In genomic region chr11:12707500-12707880, GRCh38 we compare ENCODE assay signal across 1 cellular context.
TF ChIP-seq lines count a peak whose summit lies in the region.

No MANE protein-coding gene starts in this region.

TF ChIP-seq in GM23338, 12 proteins besides CTCF, POLR2A, EP300 and RAD21:
- TF ChIP-seq, protein P1, sequence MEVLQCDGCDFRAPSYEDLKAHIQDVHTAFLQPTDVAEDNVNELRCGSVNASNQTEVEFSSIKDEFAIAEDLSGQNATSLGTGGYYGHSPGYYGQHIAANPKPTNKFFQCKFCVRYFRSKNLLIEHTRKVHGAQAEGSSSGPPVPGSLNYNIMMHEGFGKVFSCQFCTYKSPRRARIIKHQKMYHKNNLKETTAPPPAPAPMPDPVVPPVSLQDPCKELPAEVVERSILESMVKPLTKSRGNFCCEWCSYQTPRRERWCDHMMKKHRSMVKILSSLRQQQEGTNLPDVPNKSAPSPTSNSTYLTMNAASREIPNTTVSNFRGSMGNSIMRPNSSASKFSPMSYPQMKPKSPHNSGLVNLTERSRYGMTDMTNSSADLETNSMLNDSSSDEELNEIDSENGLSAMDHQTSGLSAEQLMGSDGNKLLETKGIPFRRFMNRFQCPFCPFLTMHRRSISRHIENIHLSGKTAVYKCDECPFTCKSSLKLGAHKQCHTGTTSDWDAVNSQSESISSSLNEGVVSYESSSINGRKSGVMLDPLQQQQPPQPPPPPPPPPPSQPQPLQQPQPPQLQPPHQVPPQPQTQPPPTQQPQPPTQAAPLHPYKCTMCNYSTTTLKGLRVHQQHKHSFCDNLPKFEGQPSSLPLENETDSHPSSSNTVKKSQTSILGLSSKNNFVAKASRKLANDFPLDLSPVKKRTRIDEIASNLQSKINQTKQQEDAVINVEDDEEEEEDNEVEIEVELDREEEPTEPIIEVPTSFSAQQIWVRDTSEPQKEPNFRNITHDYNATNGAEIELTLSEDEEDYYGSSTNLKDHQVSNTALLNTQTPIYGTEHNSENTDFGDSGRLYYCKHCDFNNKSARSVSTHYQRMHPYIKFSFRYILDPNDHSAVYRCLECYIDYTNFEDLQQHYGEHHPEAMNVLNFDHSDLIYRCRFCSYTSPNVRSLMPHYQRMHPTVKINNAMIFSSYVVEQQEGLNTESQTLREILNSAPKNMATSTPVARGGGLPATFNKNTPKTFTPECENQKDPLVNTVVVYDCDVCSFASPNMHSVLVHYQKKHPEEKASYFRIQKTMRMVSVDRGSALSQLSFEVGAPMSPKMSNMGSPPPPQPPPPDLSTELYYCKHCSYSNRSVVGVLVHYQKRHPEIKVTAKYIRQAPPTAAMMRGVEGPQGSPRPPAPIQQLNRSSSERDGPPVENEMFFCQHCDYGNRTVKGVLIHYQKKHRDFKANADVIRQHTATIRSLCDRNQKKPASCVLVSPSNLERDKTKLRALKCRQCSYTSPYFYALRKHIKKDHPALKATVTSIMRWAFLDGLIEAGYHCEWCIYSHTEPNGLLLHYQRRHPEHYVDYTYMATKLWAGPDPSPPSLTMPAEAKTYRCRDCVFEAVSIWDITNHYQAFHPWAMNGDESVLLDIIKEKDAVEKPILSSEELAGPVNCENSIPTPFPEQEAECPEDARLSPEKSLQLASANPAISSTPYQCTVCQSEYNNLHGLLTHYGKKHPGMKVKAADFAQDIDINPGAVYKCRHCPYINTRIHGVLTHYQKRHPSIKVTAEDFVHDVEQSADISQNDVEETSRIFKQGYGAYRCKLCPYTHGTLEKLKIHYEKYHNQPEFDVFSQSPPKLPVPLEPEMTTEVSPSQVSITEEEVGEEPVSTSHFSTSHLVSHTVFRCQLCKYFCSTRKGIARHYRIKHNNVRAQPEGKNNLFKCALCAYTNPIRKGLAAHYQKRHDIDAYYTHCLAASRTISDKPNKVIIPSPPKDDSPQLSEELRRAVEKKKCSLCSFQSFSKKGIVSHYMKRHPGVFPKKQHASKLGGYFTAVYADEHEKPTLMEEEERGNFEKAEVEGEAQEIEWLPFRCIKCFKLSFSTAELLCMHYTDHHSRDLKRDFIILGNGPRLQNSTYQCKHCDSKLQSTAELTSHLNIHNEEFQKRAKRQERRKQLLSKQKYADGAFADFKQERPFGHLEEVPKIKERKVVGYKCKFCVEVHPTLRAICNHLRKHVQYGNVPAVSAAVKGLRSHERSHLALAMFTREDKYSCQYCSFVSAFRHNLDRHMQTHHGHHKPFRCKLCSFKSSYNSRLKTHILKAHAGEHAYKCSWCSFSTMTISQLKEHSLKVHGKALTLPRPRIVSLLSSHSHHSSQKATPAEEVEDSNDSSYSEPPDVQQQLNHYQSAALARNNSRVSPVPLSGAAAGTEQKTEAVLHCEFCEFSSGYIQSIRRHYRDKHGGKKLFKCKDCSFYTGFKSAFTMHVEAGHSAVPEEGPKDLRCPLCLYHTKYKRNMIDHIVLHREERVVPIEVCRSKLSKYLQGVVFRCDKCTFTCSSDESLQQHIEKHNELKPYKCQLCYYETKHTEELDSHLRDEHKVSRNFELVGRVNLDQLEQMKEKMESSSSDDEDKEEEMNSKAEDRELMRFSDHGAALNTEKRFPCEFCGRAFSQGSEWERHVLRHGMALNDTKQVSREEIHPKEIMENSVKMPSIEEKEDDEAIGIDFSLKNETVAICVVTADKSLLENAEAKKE (CRISPR knock-in tag; IDR thresholded peaks at IDR 0.05): no peak
- TF ChIP-seq ZNF114 (CRISPR knock-in tag; IDR thresholded peaks at IDR 0.05) (no peak), NANOG (IDR thresholded peaks at IDR 0.05; ENCODE audit: borderline replicate concordance) (no peak), POLR2AphosphoS5 (IDR thresholded peaks at IDR 0.05; ENCODE audit: low read depth) (no peak), CREB1 (CRISPR knock-in tag; IDR thresholded peaks at IDR 0.05; ENCODE audit: low read depth) (no peak), STAT1 (IDR thresholded peaks at IDR 0.05; ENCODE audit: unreplicated experiment) (no peak), JUNB (IDR thresholded peaks at IDR 0.05; ENCODE audit: unreplicated experiment) (no peak), ZNF331 (CRISPR knock-in tag; IDR thresholded peaks at IDR 0.05; ENCODE audit: low read depth) (no peak), ETS1 (IDR thresholded peaks at IDR 0.05) (no peak), EZH2phosphoT487 (IDR thresholded peaks at IDR 0.05; ENCODE audit: unreplicated experiment) (no peak), EZH2 (IDR thresholded peaks at IDR 0.05; ENCODE audit: low read depth, unreplicated experiment) (no peak)
- TF ChIP-seq, protein P2, sequence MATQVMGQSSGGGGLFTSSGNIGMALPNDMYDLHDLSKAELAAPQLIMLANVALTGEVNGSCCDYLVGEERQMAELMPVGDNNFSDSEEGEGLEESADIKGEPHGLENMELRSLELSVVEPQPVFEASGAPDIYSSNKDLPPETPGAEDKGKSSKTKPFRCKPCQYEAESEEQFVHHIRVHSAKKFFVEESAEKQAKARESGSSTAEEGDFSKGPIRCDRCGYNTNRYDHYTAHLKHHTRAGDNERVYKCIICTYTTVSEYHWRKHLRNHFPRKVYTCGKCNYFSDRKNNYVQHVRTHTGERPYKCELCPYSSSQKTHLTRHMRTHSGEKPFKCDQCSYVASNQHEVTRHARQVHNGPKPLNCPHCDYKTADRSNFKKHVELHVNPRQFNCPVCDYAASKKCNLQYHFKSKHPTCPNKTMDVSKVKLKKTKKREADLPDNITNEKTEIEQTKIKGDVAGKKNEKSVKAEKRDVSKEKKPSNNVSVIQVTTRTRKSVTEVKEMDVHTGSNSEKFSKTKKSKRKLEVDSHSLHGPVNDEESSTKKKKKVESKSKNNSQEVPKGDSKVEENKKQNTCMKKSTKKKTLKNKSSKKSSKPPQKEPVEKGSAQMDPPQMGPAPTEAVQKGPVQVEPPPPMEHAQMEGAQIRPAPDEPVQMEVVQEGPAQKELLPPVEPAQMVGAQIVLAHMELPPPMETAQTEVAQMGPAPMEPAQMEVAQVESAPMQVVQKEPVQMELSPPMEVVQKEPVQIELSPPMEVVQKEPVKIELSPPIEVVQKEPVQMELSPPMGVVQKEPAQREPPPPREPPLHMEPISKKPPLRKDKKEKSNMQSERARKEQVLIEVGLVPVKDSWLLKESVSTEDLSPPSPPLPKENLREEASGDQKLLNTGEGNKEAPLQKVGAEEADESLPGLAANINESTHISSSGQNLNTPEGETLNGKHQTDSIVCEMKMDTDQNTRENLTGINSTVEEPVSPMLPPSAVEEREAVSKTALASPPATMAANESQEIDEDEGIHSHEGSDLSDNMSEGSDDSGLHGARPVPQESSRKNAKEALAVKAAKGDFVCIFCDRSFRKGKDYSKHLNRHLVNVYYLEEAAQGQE (IDR thresholded peaks at IDR 0.05; ENCODE audit: unreplicated experiment): no peak
